9 cellular contexts compared by ENCODE assay signal in genomic region chr22:37674248-37674647, GRCh38. TPM values are rescaled to one million over a fixed set of nuclear protein-coding genes. Genes with fewer than 3 reads are reported as not detected.
DNase-seq lines count a peak whose midpoint lies in the region; ATAC-seq and TF ChIP-seq lines count a peak whose summit lies in the region.
"Had no signal": no experiment of that assay in that cellular context is flagged by ENCODE, and none has a peak within 500 bp of the region (broad histone marks: within the 10 kb centered on the region; RNA-seq: fewer than 3 reads in every experiment).

No MANE protein-coding gene starts in this region.

- H3K4me3 ChIP-seq in lung (no peak overlapping the region), thoracic aorta (peak overlapping the region; percentile 89)

- H3K27me3 Mint-ChIP-seq in activated T-cell treated with anti-CD3 and anti-CD28 coated beads, Interleukin-2, amount 50 U/mL, for 4 hours (ENCODE audit: low read depth) = no peaks in the 10 kb centered on the region
- no peaks in the 10 kb centered on the region for H3K27me3 Mint-ChIP-seq in activated naive CD8-positive, alpha-beta T cell treated with anti-CD3 and anti-CD28 coated beads for 36 hours

- H3K36me3 ChIP-seq in lung (ENCODE audit: control insufficient read depth in 2 of 2, insufficient read depth in 2 of 2, low read length in 2 of 2) = peaks cover 0 to 2% of the 10 kb centered on the region in 2 donors
- peaks cover 9% of the 10 kb centered on the region for H3K36me3 ChIP-seq in thoracic aorta

- ATAC-seq in activated T-cell treated with anti-CD3 and anti-CD28 coated beads, Interleukin-2, amount 50 U/mL, for 4 hours = no peak
- ATAC-seq in lung (ENCODE audit: insufficient read depth, low FRiP score) (no peak), thoracic aorta (ENCODE audit: insufficient number of reproducible peaks, low FRiP score, low read depth) (no peak), omental fat pad (ENCODE audit: low FRiP score) (no peak)

- H3K27ac Mint-ChIP-seq in activated naive CD8-positive, alpha-beta T cell treated with anti-CD3 and anti-CD28 coated beads for 36 hours = peak overlapping the region; percentile 4

- H3K4me1 ChIP-seq in lung (ENCODE audit: control insufficient read depth in 2 of 2, insufficient read depth in 2 of 2, low read length in 2 of 2) (peaks cover 0 to 5% of the 10 kb centered on the region in 2 donors), thoracic aorta (ENCODE audit: control insufficient read depth in 1 of 2, low read depth in 2 of 2) (peaks cover 18 to 23% of the 10 kb centered on the region in 2 donors)

- H3K27me3 ChIP-seq in lung (ENCODE audit: control insufficient read depth, insufficient read depth) (no peaks in the 10 kb centered on the region), thoracic aorta (replicated peaks; ENCODE audit: insufficient read depth) (no peaks in the 10 kb centered on the region)

- H3K36me3 Mint-ChIP-seq in activated T-cell treated with anti-CD3 and anti-CD28 coated beads, Interleukin-2, amount 50 U/mL, for 4 hours (ENCODE audit: insufficient read depth) = no peaks in the 10 kb centered on the region
- H3K36me3 Mint-ChIP-seq in activated naive CD8-positive, alpha-beta T cell treated with anti-CD3 and anti-CD28 coated beads for 36 hours = peaks cover 2% of the 10 kb centered on the region

- H3K4me1 Mint-ChIP-seq in activated T-cell treated with anti-CD3 and anti-CD28 coated beads, Interleukin-2, amount 50 U/mL, for 4 hours (ENCODE audit: low read depth) = peaks cover 62% of the 10 kb centered on the region
- H3K4me1 Mint-ChIP-seq in activated naive CD8-positive, alpha-beta T cell treated with anti-CD3 and anti-CD28 coated beads for 36 hours = peaks cover 62% of the 10 kb centered on the region

- no peaks in the 10 kb centered on the region for H3K9me3 Mint-ChIP-seq in activated T-cell treated with anti-CD3 and anti-CD28 coated beads, Interleukin-2, amount 50 U/mL, for 4 hours
- H3K9me3 Mint-ChIP-seq in activated naive CD8-positive, alpha-beta T cell treated with anti-CD3 and anti-CD28 coated beads for 36 hours = no peaks in the 10 kb centered on the region

- 79 to 84% methylated on average over 12 of the region's 12 CpGs for WGBS in lung, 2 donors

- peak overlapping the region; percentile 64 for H3K4me3 Mint-ChIP-seq in activated T-cell treated with anti-CD3 and anti-CD28 coated beads, Interleukin-2, amount 50 U/mL, for 4 hours
- H3K4me3 Mint-ChIP-seq in activated naive CD8-positive, alpha-beta T cell treated with anti-CD3 and anti-CD28 coated beads for 36 hours = no peak overlapping the region

- no peak for DNase-seq in activated T-cell treated with anti-CD3 and anti-CD28 coated beads, Interleukin-2, amount 50 U/mL, for 4 hours
- no peak for DNase-seq in activated T-cell treated with anti-CD3 and anti-CD28 coated beads, Interleukin-2, amount 50 U/mL, for 1 hour
- no peak for DNase-seq in activated naive CD8-positive, alpha-beta T cell treated with anti-CD3 and anti-CD28 coated beads for 36 hours
- DNase-seq in lung (ENCODE audit: low spot score) = no peak
- no peak for DNase-seq in thoracic aorta (ENCODE audit: low spot score)
- no peak for DNase-seq in NOMO-1 treated with dmso at 0.1 percent for 144 hours (lab: John Stamatoyannopoulos, UW; ENCODE audit: unreplicated experiment)
- no peak for DNase-seq in NCI-H226
- DNase-seq in omental fat pad (ENCODE audit: low spot score) = no peak
- DNase-seq: NCI-H1417 treated with DMSO at 0.1 percent for 48 hours had no signal

- TF ChIP-seq CTCF in lung (IDR thresholded peaks at IDR 0.05; ENCODE audit: control extremely low read depth, extremely low read depth) (no peak), thoracic aorta (IDR thresholded peaks at IDR 0.05) (no peak), omental fat pad (IDR thresholded peaks at IDR 0.05) (no peak)

- H3K27ac ChIP-seq in lung (ENCODE audit: low read depth in 1 of 2, low read length in 1 of 2) (peak overlapping the region; percentile 4 to 63), thoracic aorta (peak overlapping the region; percentile 79 to 89)

- H3K9me3 ChIP-seq in lung (ENCODE audit: control insufficient read depth in 2 of 2, insufficient read depth in 1 of 2, low read length in 1 of 2) = no peaks in the 10 kb centered on the region
- H3K9me3 ChIP-seq in thoracic aorta = no peaks in the 10 kb centered on the region

RNA-seq across cellular contexts. Expression of gene LGALS1, which starts 1.2 kb away (rescaled TPM):
- 10 to 100 TPM; 23.5 to 39.5 (median 24.9) TPM for total RNA-seq in activated T-cell treated with anti-CD3 and anti-CD28 coated beads, Interleukin-2, amount 50 U/mL, for 4 hours
- 100 to 1,000 TPM; 166 to 171 TPM for total RNA-seq in activated naive CD8-positive, alpha-beta T cell treated with anti-CD3 and anti-CD28 coated beads for 36 hours
- total RNA-seq in lung (100 to 1,000 TPM; 347 to 797 TPM), thoracic aorta (1,000 to 10,000 TPM; 1,470 to 1,957 TPM), omental fat pad (1,000 to 10,000 TPM; 1,558 to 2,934 (median 2,167) TPM)
- 1,000 to 10,000 TPM; 1,097 to 1,622 TPM for polyA plus RNA-seq in lung

RNA-seq across cellular contexts. Expression of gene NOL12, which starts 11.9 kb away (rescaled TPM):
- 10 to 100 TPM; 58.7 to 66.4 (median 65.2) TPM for total RNA-seq in activated T-cell treated with anti-CD3 and anti-CD28 coated beads, Interleukin-2, amount 50 U/mL, for 4 hours
- 10 to 100 TPM; 50.0 to 50.8 TPM for total RNA-seq in activated naive CD8-positive, alpha-beta T cell treated with anti-CD3 and anti-CD28 coated beads for 36 hours
- total RNA-seq in lung (10 to 100 TPM; 14.5 to 27.4 TPM), thoracic aorta (10 to 100 TPM; 11.1 to 58.9 TPM), omental fat pad (10 to 100 TPM; 16.4 to 34.8 (median 21.4) TPM)
- 10 to 100 TPM; 31.5 to 37.0 TPM for polyA plus RNA-seq in lung

RNA-seq across cellular contexts. Expression of gene PDXP, which starts 15.7 kb away (rescaled TPM):
- 10 to 100 TPM; 39.0 to 50.2 (median 43.7) TPM for total RNA-seq in activated T-cell treated with anti-CD3 and anti-CD28 coated beads, Interleukin-2, amount 50 U/mL, for 4 hours
- total RNA-seq in activated naive CD8-positive, alpha-beta T cell treated with anti-CD3 and anti-CD28 coated beads for 36 hours = 10 to 100 TPM; 41.4 to 42.5 TPM
- total RNA-seq in lung = 1 to 10 TPM; 5.7 to 7.4 TPM
- 1 to 10 TPM; 4.4 to 7.3 TPM for polyA plus RNA-seq in lung
- 10 to 100 TPM in 1 of 2 donors, 1 to 10 TPM in 1; 6.3 to 13.8 TPM for total RNA-seq in thoracic aorta
- 1 to 10 TPM; 3.8 to 5.4 (median 4.3) TPM for total RNA-seq in omental fat pad

RNA-seq across cellular contexts. Expression of gene TRIOBP, which starts 22.6 kb away (rescaled TPM):
- total RNA-seq in activated T-cell treated with anti-CD3 and anti-CD28 coated beads, Interleukin-2, amount 50 U/mL, for 4 hours = 10 to 100 TPM; 14.9 to 19.0 (median 17.2) TPM
- 10 to 100 TPM; 19.7 to 20.8 TPM for total RNA-seq in activated naive CD8-positive, alpha-beta T cell treated with anti-CD3 and anti-CD28 coated beads for 36 hours
- total RNA-seq in lung (100 to 1,000 TPM in 1 of 2 donors, 10 to 100 TPM in 1; 99.3 to 105 TPM), thoracic aorta (100 to 1,000 TPM; 126 to 146 TPM), omental fat pad (100 to 1,000 TPM in 1 of 4 donors, 10 to 100 TPM in 3; 79.2 to 179 (median 82.8) TPM)
- polyA plus RNA-seq in lung = 10 to 100 TPM; 37.1 to 70.7 TPM

RNA-seq across cellular contexts. Expression of gene SH3BP1, which starts 34.8 kb away (rescaled TPM):
- 10 to 100 TPM; 51.1 to 54.3 (median 52.5) TPM for total RNA-seq in activated T-cell treated with anti-CD3 and anti-CD28 coated beads, Interleukin-2, amount 50 U/mL, for 4 hours
- total RNA-seq in activated naive CD8-positive, alpha-beta T cell treated with anti-CD3 and anti-CD28 coated beads for 36 hours = 100 to 1,000 TPM in 1 of 2 experiments, 10 to 100 TPM in 1; 90.8 to 103 TPM
- total RNA-seq in lung = 10 to 100 TPM; 14.8 to 20.2 TPM
- 10 to 100 TPM; 15.9 to 20.0 TPM for polyA plus RNA-seq in lung
- total RNA-seq in thoracic aorta = 10 to 100 TPM in 1 of 2 donors, 1 to 10 TPM in 1; 5.6 to 14.2 TPM
- 10 to 100 TPM in 1 of 4 donors, 1 to 10 TPM in 3; 3.6 to 11.5 (median 8.2) TPM for total RNA-seq in omental fat pad

Comparison
In these comparisons a context has a peak if more than half of its experiments do, and no peak if none do; other contexts are left out.
1. RNA of gene LGALS1, which starts 1.2 kb away (total RNA-seq): 1,558 to 2,934 TPM in omental fat pad, 1,470 to 1,957 TPM in thoracic aorta, 347 to 797 TPM in lung and 166 to 171 TPM in activated naive CD8-positive, alpha-beta T cell treated with anti-CD3 and anti-CD28 coated beads for 36 hours; 23.5 to 39.5 TPM in activated T-cell treated with anti-CD3 and anti-CD28 coated beads, Interleukin-2, amount 50 U/mL, for 4 hours; every median in the first group is over 4 times any median in the second.